ENCODE assay signal across 9 cellular contexts in the genomic region with DNA sequence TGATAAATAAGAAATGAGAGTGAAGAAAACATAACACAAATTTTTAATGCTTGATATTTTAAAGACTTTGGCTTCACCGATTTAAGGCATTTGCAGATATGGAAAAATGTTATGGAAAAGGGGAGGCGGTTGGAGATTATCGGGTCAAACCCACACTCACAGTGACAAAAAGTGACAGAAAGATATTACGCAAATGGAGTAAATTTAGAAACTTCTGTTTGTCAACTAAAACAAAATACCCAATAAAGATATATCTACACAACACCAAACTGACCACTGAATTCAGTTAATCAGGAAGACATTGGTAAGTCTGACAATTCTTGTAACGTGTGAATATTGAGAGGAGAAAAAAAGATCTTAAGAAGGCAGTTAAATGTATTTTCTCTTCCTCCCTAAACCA. TPM values are rescaled to one million over a fixed set of nuclear protein-coding genes. Genes with fewer than 3 reads are reported as not detected.
DNase-seq lines count a peak whose midpoint lies in the region; ATAC-seq and TF ChIP-seq lines count a peak whose summit lies in the region.
"Had no signal": no experiment of that assay in that cellular context is flagged by ENCODE, and none has a peak within 500 bp of the region (broad histone marks: within the 10 kb centered on the region; RNA-seq: fewer than 3 reads in every experiment).

No MANE protein-coding gene starts in this region.

- no peaks in the 10 kb centered on the region for H3K36me3 ChIP-seq in iPS-18a (ENCODE audit: control insufficient read depth, low read depth, low read length)
- no peaks in the 10 kb centered on the region for H3K36me3 ChIP-seq in thoracic aorta

- H3K4me1 Mint-ChIP-seq in activated T-cell treated with anti-CD3 and anti-CD28 coated beads, Interleukin-2, amount 50 U/mL, for 4 hours (ENCODE audit: low read depth): peaks cover 51% of the 10 kb centered on the region
- peaks cover 56% of the 10 kb centered on the region for H3K4me1 Mint-ChIP-seq in activated CD8-positive, alpha-beta T cell treated with anti-CD3 and anti-CD28 coated beads, Interleukin-2, amount 10 ng/mL, durations not matched to agents 7 days and 5 days (ENCODE audit: low read depth)

- H3K9ac ChIP-seq in iPS-18a (ENCODE audit: low read length): peak overlapping the region; percentile 87

- H3K4me1 ChIP-seq in iPS-18a (ENCODE audit: control insufficient read depth, low read depth, low read length) (peaks cover 26% of the 10 kb centered on the region), thoracic aorta (ENCODE audit: control insufficient read depth in 1 of 2, low read depth in 2 of 2) (peaks cover 32 to 41% of the 10 kb centered on the region in 2 donors)

- DNase-seq in activated T-cell treated with anti-CD3 and anti-CD28 coated beads, Interleukin-2, amount 50 U/mL, for 4 hours: no peak
- DNase-seq in activated T-cell treated with anti-CD3 and anti-CD28 coated beads, Interleukin-2, amount 50 U/mL, for 1 hour: no peak
- DNase-seq in activated CD8-positive, alpha-beta T cell treated with anti-CD3 and anti-CD28 coated beads, Interleukin-2, amount 10 ng/mL, durations not matched to agents 7 days and 5 days: no peak
- DNase-seq in thoracic aorta (ENCODE audit: low spot score): no peak
- no peak for DNase-seq in HCEC 1CT
- DNase-seq in G401 (ENCODE audit: low spot score): no peak
- DNase-seq: NCI-H146 had no signal

- POLR2A ChIA-PET in activated CD8-positive, alpha-beta T cell treated with anti-CD3 and anti-CD28 coated beads, Interleukin-2, amount 10 ng/mL, durations not matched to agents 7 days and 5 days (lab: Charles Lee): no interaction called here

- no peaks in the 10 kb centered on the region for H3K9me3 ChIP-seq in iPS-18a (ENCODE audit: control insufficient read depth, low read depth, low read length)
- no peaks in the 10 kb centered on the region for H3K9me3 ChIP-seq in thoracic aorta

- H3K9me3 Mint-ChIP-seq in activated T-cell treated with anti-CD3 and anti-CD28 coated beads, Interleukin-2, amount 50 U/mL, for 4 hours: no peaks in the 10 kb centered on the region
- no peaks in the 10 kb centered on the region for H3K9me3 Mint-ChIP-seq in activated CD8-positive, alpha-beta T cell treated with anti-CD3 and anti-CD28 coated beads, Interleukin-2, amount 10 ng/mL, durations not matched to agents 7 days and 5 days (ENCODE audit: insufficient read depth)

- peak overlapping the region; percentile 99 for H3K4me3 Mint-ChIP-seq in activated T-cell treated with anti-CD3 and anti-CD28 coated beads, Interleukin-2, amount 50 U/mL, for 4 hours
- peak overlapping the region; percentile 82 for H3K4me3 Mint-ChIP-seq in activated CD8-positive, alpha-beta T cell treated with anti-CD3 and anti-CD28 coated beads, Interleukin-2, amount 10 ng/mL, durations not matched to agents 7 days and 5 days

- CTCF ChIA-PET in activated CD8-positive, alpha-beta T cell treated with anti-CD3 and anti-CD28 coated beads, Interleukin-2, amount 10 ng/mL, durations not matched to agents 7 days and 5 days (lab: Charles Lee): interaction anchor here (0.9 kb wide), 1 partner anchor 44 kb away, joined by 4 read pairs; no protein-coding TSS in a partner anchor

- in situ Hi-C loops in G401 (cut with HindIII; ENCODE audit: low sequenced_read_pairs): no loop called here

- no peak for ATAC-seq in activated T-cell treated with anti-CD3 and anti-CD28 coated beads, Interleukin-2, amount 50 U/mL, for 4 hours
- ATAC-seq in activated CD8-positive, alpha-beta T cell treated with anti-CD3 and anti-CD28 coated beads, Interleukin-2, amount 10 ng/mL, durations not matched to agents 7 days and 5 days: no peak
- ATAC-seq in thoracic aorta (ENCODE audit: insufficient number of reproducible peaks, low FRiP score, low read depth) (no peak), HG03342 (IDR thresholded peaks at IDR 0.05; ENCODE audit: unreplicated experiment) (no peak)

- H3K27ac ChIP-seq in iPS-18a (ENCODE audit: low read length) (no peak overlapping the region), thoracic aorta (peak overlapping the region; percentile 30 to 100)

- TF ChIP-seq CTCF in thoracic aorta (IDR thresholded peaks at IDR 0.05): no peak

- no peak overlapping the region for H3K27ac Mint-ChIP-seq in activated CD8-positive, alpha-beta T cell treated with anti-CD3 and anti-CD28 coated beads, Interleukin-2, amount 10 ng/mL, durations not matched to agents 7 days and 5 days

- H3K36me3 Mint-ChIP-seq in activated T-cell treated with anti-CD3 and anti-CD28 coated beads, Interleukin-2, amount 50 U/mL, for 4 hours (ENCODE audit: insufficient read depth): peaks cover 1% of the 10 kb centered on the region
- H3K36me3 Mint-ChIP-seq in activated CD8-positive, alpha-beta T cell treated with anti-CD3 and anti-CD28 coated beads, Interleukin-2, amount 10 ng/mL, durations not matched to agents 7 days and 5 days (ENCODE audit: low read depth): peaks cover 21% of the 10 kb centered on the region

- H3K27me3 ChIP-seq in iPS-18a (ENCODE audit: control insufficient read depth, insufficient read depth, low read length) (no peaks in the 10 kb centered on the region), thoracic aorta (replicated peaks; ENCODE audit: insufficient read depth) (no peaks in the 10 kb centered on the region)

- peak overlapping the region; percentile 85 for H3K4me3 ChIP-seq in iPS-18a (ENCODE audit: low read length)
- H3K4me3 ChIP-seq in thoracic aorta: peak overlapping the region; percentile 99

- H3K27me3 Mint-ChIP-seq in activated T-cell treated with anti-CD3 and anti-CD28 coated beads, Interleukin-2, amount 50 U/mL, for 4 hours (ENCODE audit: low read depth): no peaks in the 10 kb centered on the region
- H3K27me3 Mint-ChIP-seq in activated CD8-positive, alpha-beta T cell treated with anti-CD3 and anti-CD28 coated beads, Interleukin-2, amount 10 ng/mL, durations not matched to agents 7 days and 5 days (ENCODE audit: low read depth): no peaks in the 10 kb centered on the region

RNA-seq across cellular contexts. Expression of a gene that starts 2.5 kb away (rescaled TPM):
- 10 to 100 TPM; 51.0 to 62.5 (median 56.8) TPM for total RNA-seq in activated T-cell treated with anti-CD3 and anti-CD28 coated beads, Interleukin-2, amount 50 U/mL, for 4 hours
- 10 to 100 TPM; 86.5 to 90.8 TPM for total RNA-seq in activated CD8-positive, alpha-beta T cell treated with anti-CD3 and anti-CD28 coated beads, Interleukin-2, amount 10 ng/mL, durations not matched to agents 7 days and 5 days
- 100 to 1,000 TPM; 151 to 199 TPM for total RNA-seq in thoracic aorta
- 45.4 and 57.0 TPM in 2 replicates for total RNA-seq in G401 (2014; rRNA removed; shearing (Covaris generic))
